21 cellular contexts compared by ENCODE assay signal in the genomic region with DNA sequence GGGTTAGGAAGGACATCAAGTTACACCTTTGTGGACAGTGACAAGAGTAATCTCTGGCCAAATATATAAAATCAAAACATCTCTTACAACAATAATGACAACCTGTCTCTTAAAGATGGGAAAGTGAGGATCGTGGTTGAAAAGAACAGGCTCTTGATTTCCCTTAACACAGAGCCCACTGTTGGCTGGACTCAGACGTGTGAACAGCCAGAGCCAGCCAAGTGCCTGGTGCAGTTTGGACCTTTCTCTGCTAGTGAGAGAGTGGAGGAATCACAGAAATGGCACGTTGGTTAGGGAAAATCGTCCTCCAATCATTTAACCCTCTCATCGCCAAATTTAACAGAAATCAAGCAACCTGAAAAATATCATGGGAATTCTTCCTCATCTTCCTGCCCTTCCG.
DNase-seq lines count a peak whose midpoint lies in the region; TF ChIP-seq lines count a peak whose summit lies in the region.
"Had no signal": no experiment of that assay in that cellular context is flagged by ENCODE, and none has a peak within 500 bp of the region (broad histone marks: within the 10 kb centered on the region; RNA-seq: fewer than 3 reads in every experiment).

No MANE protein-coding gene starts in this region.

- H3K36me3 ChIP-seq in thyroid gland = no peaks in the 10 kb centered on the region
- H3K36me3 ChIP-seq: BE2C, BLaER1 had no signal

- H3K36me3 Mint-ChIP-seq in endothelial cell (ENCODE audit: low read depth, unreplicated experiment) = no peaks in the 10 kb centered on the region
- H3K36me3 Mint-ChIP-seq: CD14-positive monocyte; CD4-positive, CD25-positive, alpha-beta regulatory T cell; CD8-positive, alpha-beta T cell had no signal

- intact Hi-C loops in thyroid gland (cut with DNase I) = no loop called here

- peak overlapping the region in 2 of 3 donors; percentile 70 to 81 for H3K27ac ChIP-seq in thyroid gland
- H3K27ac ChIP-seq: 22Rv1, A549, BLaER1 had no signal

- H3K4me3 Mint-ChIP-seq in endothelial cell (ENCODE audit: unreplicated experiment) = no peak overlapping the region
- H3K4me3 Mint-ChIP-seq: CD14-positive monocyte; CD4-positive, CD25-positive, alpha-beta regulatory T cell; CD8-positive, alpha-beta T cell had no signal

- 55 to 58% methylated on average over 6 of the region's 6 CpGs for WGBS in thyroid gland, 2 donors

- peaks cover 30% of the 10 kb centered on the region for H3K4me1 Mint-ChIP-seq in endothelial cell (ENCODE audit: unreplicated experiment)

- H3K9me3 ChIP-seq in thyroid gland = no peaks in the 10 kb centered on the region
- H3K9me3 ChIP-seq: A549, BE2C, BLaER1, Caco-2 had no signal

- H3K27me3 Mint-ChIP-seq in endothelial cell (ENCODE audit: unreplicated experiment) = peaks cover 5% of the 10 kb centered on the region

- no peak for TF ChIP-seq POLR2A in thyroid gland (IDR thresholded peaks at IDR 0.05)

- H3K27me3 ChIP-seq in thyroid gland = no peaks in the 10 kb centered on the region
- H3K27me3 ChIP-seq: BE2C, BLaER1 had no signal

- H3K4me3 ChIP-seq in thyroid gland (replicated peaks in 1 of 3) = no peak overlapping the region
- H3K4me3 ChIP-seq: A549, BLaER1 had no signal

- TF ChIP-seq CTCF in endothelial cell (IDR thresholded peaks at IDR 0.05; ENCODE audit: unreplicated experiment) = no peak
- no peak for TF ChIP-seq CTCF in thyroid gland (IDR thresholded peaks at IDR 0.05)
- TF ChIP-seq CTCF in GM10266 (IDR thresholded peaks at IDR 0.05; ENCODE audit: control insufficient read depth, insufficient read depth, low read depth, missing control alignments) = no peak

- peaks cover 39 to 60% of the 10 kb centered on the region in 2 donors for H3K4me1 ChIP-seq in thyroid gland
- H3K4me1 ChIP-seq: Caco-2 had no signal

- no peaks in the 10 kb centered on the region for H3K9me3 Mint-ChIP-seq in endothelial cell (ENCODE audit: unreplicated experiment)
- H3K9me3 Mint-ChIP-seq: CD4-positive, CD25-positive, alpha-beta regulatory T cell; CD8-positive, alpha-beta T cell had no signal

- DNase-seq in Ammon's horn (ENCODE audit: low spot score) (peak; percentile 47), endothelial cell (ENCODE audit: low spot score) (no peak), midbrain (lab: John Stamatoyannopoulos, UW) (peak; percentile 7), thyroid gland (no peak), DMS153 (lab: John Stamatoyannopoulos, UW) (no peak), GM10266 (ENCODE audit: extremely low spot score) (no peak), NCI-H748 treated with DMSO at 0.1 percent for 48 hours (lab: John Stamatoyannopoulos, UW) (no peak)
- DNase-seq: AML-193; BE2C; Caco-2; Calu3; CD4-positive, CD25-positive, alpha-beta regulatory T cell; CD8-positive, alpha-beta T cell; DMS53; DND-41; EL; GDM1 had no signal

- H3K27ac Mint-ChIP-seq in endothelial cell (ENCODE audit: unreplicated experiment) = peak overlapping the region; percentile 70
- H3K27ac Mint-ChIP-seq: CD14-positive monocyte; CD4-positive, CD25-positive, alpha-beta regulatory T cell; CD8-positive, alpha-beta T cell had no signal

Comparison
In these comparisons a context has a peak if more than half of its experiments do, and no peak if none do; other contexts are left out.
1. DNase-seq: peak in Ammon's horn (single experiment) and midbrain (single experiment); none in endothelial cell (single experiment), thyroid gland (0 of 2), DMS153 (single experiment), GM10266 (single experiment) and NCI-H748 treated with DMSO at 0.1 percent for 48 hours (single experiment).